Comparison of ENCODE assay signal across 13 cellular contexts in genomic region chr14:95979339-95980042, GRCh38. TPM values are rescaled to one million over a fixed set of nuclear protein-coding genes. Genes with fewer than 3 reads are reported as not detected.
A peak's percentile ranks its signal among the peaks of the same experiment; 100 is the strongest.
DNase-seq lines count a peak whose midpoint lies in the region; ATAC-seq and TF ChIP-seq lines count a peak whose summit lies in the region.
"Had no signal": no experiment of that assay in that cellular context is flagged by ENCODE, and none has a peak within 500 bp of the region (broad histone marks: within the 10 kb centered on the region; RNA-seq: fewer than 3 reads in every experiment).

No MANE protein-coding gene starts in this region.

- WGBS in neuronal stem cell (ENCODE audit: extremely low coverage in 2 of 2, insufficient read length in 2 of 2, insufficient replicate concordance in 1 of 2), 2 donors, result no CpG with 5 or more reads among the region's 7 CpGs

- TF ChIP-seq CTCF in NB4 (IDR thresholded peaks at IDR 0.05; ENCODE audit: low read depth, low read length) (peak; percentile 27), parathyroid adenoma (IDR thresholded peaks at IDR 0.05) (peak; percentile 29)
- no peak for TF ChIP-seq CTCF in CD8-positive, alpha-beta T cell (IDR thresholded peaks at IDR 0.05)

- H3K27me3 Mint-ChIP-seq in CD8-positive, alpha-beta T cell (ENCODE audit: low read depth), result peaks cover 34% of the 10 kb centered on the region

- H3K18ac ChIP-seq in neuronal stem cell (ENCODE audit: low read length), result no peak overlapping the region

- no peaks in the 10 kb centered on the region for H3K4me1 Mint-ChIP-seq in CD8-positive, alpha-beta T cell (ENCODE audit: low read depth)
- H3K4me1 Mint-ChIP-seq: nephron; stimulated activated effector memory CD8-positive, alpha-beta T cell treated with anti-CD3 and anti-CD28 coated beads, Interleukin-12 subunit alpha, Interleukin-12 subunit beta, amount 100 ng/mL, for 72 hours had no signal

- no peak overlapping the region for H3K4me2 ChIP-seq in parathyroid adenoma (ENCODE audit: low read length)
- no peak overlapping the region for H3K4me2 ChIP-seq in neuronal stem cell (ENCODE audit: insufficient read depth, low read length, poor library complexity, severe bottlenecking)

- H3K27me3 ChIP-seq in parathyroid adenoma (ENCODE audit: control insufficient read depth, insufficient read depth, low read length), result no peaks in the 10 kb centered on the region
- H3K27me3 ChIP-seq in neuronal stem cell (ENCODE audit: control insufficient read depth in 3 of 3, insufficient read depth in 3 of 3, low read depth in 1 of 3, low read length in 3 of 3), result peaks cover 0 to 6% (median 0%) of the 10 kb centered on the region in 3 experiments
- H3K27me3 ChIP-seq in CD8-positive, alpha-beta T cell (ENCODE audit: insufficient read depth, low read length), result no peaks in the 10 kb centered on the region

- H3K36me3 ChIP-seq in parathyroid adenoma (ENCODE audit: control insufficient read depth, insufficient read depth, low read length) (no peaks in the 10 kb centered on the region), neuronal stem cell (replicated peaks in 1 of 2; ENCODE audit: control insufficient read depth in 2 of 2, insufficient read depth in 2 of 2, low read length in 2 of 2) (no peaks in the 10 kb centered on the region)
- H3K36me3 ChIP-seq in CD8-positive, alpha-beta T cell (ENCODE audit: insufficient read depth, low read length), result no peaks in the 10 kb centered on the region

- POLR2A ChIA-PET in CD8-positive, alpha-beta T cell (lab: Charles Lee), result no interaction called here

- H3K4ac ChIP-seq in neuronal stem cell (ENCODE audit: low read length), result no peak overlapping the region

- no peaks in the 10 kb centered on the region for H3K4me1 ChIP-seq in parathyroid adenoma
- H3K4me1 ChIP-seq in neuronal stem cell (ENCODE audit: control insufficient read depth in 2 of 2, insufficient read depth in 1 of 2, low read depth in 1 of 2, low read length in 2 of 2), result peaks cover 5 to 7% of the 10 kb centered on the region in 2 donors
- H3K4me1 ChIP-seq in CD8-positive, alpha-beta T cell (ENCODE audit: insufficient read depth, low read length), result no peaks in the 10 kb centered on the region

- no peak overlapping the region for H3K4me3 Mint-ChIP-seq in CD8-positive, alpha-beta T cell
- H3K4me3 Mint-ChIP-seq: nephron; stimulated activated effector memory CD8-positive, alpha-beta T cell treated with anti-CD3 and anti-CD28 coated beads, Interleukin-12 subunit alpha, Interleukin-12 subunit beta, amount 100 ng/mL, for 72 hours; T-helper 2 cell treated with Interferon-gamma antibody and Interleukin-4, amounts not matched to agents 5 μg/mL and 100 μg/mL, for 36 hours had no signal

- no peak overlapping the region for H3K9ac ChIP-seq in parathyroid adenoma
- no peak overlapping the region for H3K9ac ChIP-seq in neuronal stem cell (ENCODE audit: low read depth, low read length, poor library complexity)

- H3K79me2 ChIP-seq in parathyroid adenoma, result no peaks in the 10 kb centered on the region

- H2BK12ac ChIP-seq in neuronal stem cell (ENCODE audit: low read length), result no peak overlapping the region

- H2BK5ac ChIP-seq in neuronal stem cell (ENCODE audit: low read length), result no peak overlapping the region

- no peak overlapping the region for H2AK5ac ChIP-seq in neuronal stem cell (ENCODE audit: low read depth, low read length)

- intact Hi-C loops in CD8-positive, alpha-beta T cell (cut with DNase I, micrococcal nuclease), result no loop called here

- no peak for ATAC-seq in CD8-positive, alpha-beta T cell
- ATAC-seq in HG03342 (IDR thresholded peaks at IDR 0.05; ENCODE audit: unreplicated experiment), result no peak
- ATAC-seq: stimulated activated effector memory CD8-positive, alpha-beta T cell treated with anti-CD3 and anti-CD28 coated beads, Interleukin-12 subunit alpha, Interleukin-12 subunit beta, amount 100 ng/mL, for 72 hours had no signal

- no peaks in the 10 kb centered on the region for H3K9me3 Mint-ChIP-seq in CD8-positive, alpha-beta T cell
- H3K9me3 Mint-ChIP-seq: nephron; stimulated activated effector memory CD8-positive, alpha-beta T cell treated with anti-CD3 and anti-CD28 coated beads, Interleukin-12 subunit alpha, Interleukin-12 subunit beta, amount 100 ng/mL, for 72 hours; T-helper 2 cell treated with Interferon-gamma antibody and Interleukin-4, amounts not matched to agents 5 μg/mL and 100 μg/mL, for 36 hours had no signal

- DNase-seq in NCI-H2107 treated with DMSO at 0.1 percent for 48 hours (lab: John Stamatoyannopoulos, UW; ENCODE audit: unreplicated experiment) (peak; percentile 12), NCI-H2107 (lab: John Stamatoyannopoulos, UW) (no peak), NB4 (ENCODE audit: low read depth) (no peak), cerebellum (ENCODE audit: low spot score) (peak; percentile 10), neuronal stem cell (ENCODE audit: low spot score) (no peak)
- DNase-seq in CD8-positive, alpha-beta T cell, result no peak
- DNase-seq: activated T-cell treated with anti-CD3 and anti-CD28 coated beads for 4 hours, kidney glomerular epithelial cell had no signal

- H2BK120ac ChIP-seq in neuronal stem cell (ENCODE audit: low read depth, low read length), result no peak overlapping the region

- H3K27ac Mint-ChIP-seq in CD8-positive, alpha-beta T cell, result no peak overlapping the region
- H3K27ac Mint-ChIP-seq: nephron; stimulated activated effector memory CD8-positive, alpha-beta T cell treated with anti-CD3 and anti-CD28 coated beads, Interleukin-12 subunit alpha, Interleukin-12 subunit beta, amount 100 ng/mL, for 72 hours; T-helper 2 cell treated with Interferon-gamma antibody and Interleukin-4, amounts not matched to agents 5 μg/mL and 100 μg/mL, for 36 hours had no signal

- no peak overlapping the region for H4K8ac ChIP-seq in neuronal stem cell (ENCODE audit: low read depth, low read length)

- no peak for TF ChIP-seq POLR2A in NB4 (IDR thresholded peaks at IDR 0.05; ENCODE audit: extremely low read depth, insufficient read length)

- H3K27ac ChIP-seq in parathyroid adenoma (no peak overlapping the region), neuronal stem cell (replicated peaks; ENCODE audit: low read length) (no peak overlapping the region)
- H3K27ac ChIP-seq in CD8-positive, alpha-beta T cell (ENCODE audit: low read depth, low read length), result no peak overlapping the region

- no peak overlapping the region for H3K23ac ChIP-seq in neuronal stem cell (ENCODE audit: low read depth, low read length, poor library complexity)

- H3K79me1 ChIP-seq in neuronal stem cell (ENCODE audit: low read depth, low read length), result no peaks in the 10 kb centered on the region

- H2BK15ac ChIP-seq in neuronal stem cell (ENCODE audit: low read length), result no peak overlapping the region

- H4K91ac ChIP-seq in neuronal stem cell (ENCODE audit: low read depth, low read length, poor library complexity), result no peak overlapping the region

- no peaks in the 10 kb centered on the region for H3K36me3 Mint-ChIP-seq in CD8-positive, alpha-beta T cell
- H3K36me3 Mint-ChIP-seq: stimulated activated effector memory CD8-positive, alpha-beta T cell treated with anti-CD3 and anti-CD28 coated beads, Interleukin-12 subunit alpha, Interleukin-12 subunit beta, amount 100 ng/mL, for 72 hours had no signal

- CTCF ChIA-PET in CD8-positive, alpha-beta T cell (lab: Charles Lee), result interaction anchor here (1.5 kb wide), 1 partner anchor 15 kb away, joined by 4 read pairs; no protein-coding TSS in a partner anchor

- H3K4me3 ChIP-seq in NB4 (ENCODE audit: low read depth, low read length) (no peak overlapping the region), parathyroid adenoma (ENCODE audit: low read depth, low read length) (no peak overlapping the region), neuronal stem cell (ENCODE audit: low read length in 2 of 2) (no peak overlapping the region)
- no peak overlapping the region for H3K4me3 ChIP-seq in CD8-positive, alpha-beta T cell (ENCODE audit: low read depth, low read length)

- no peak overlapping the region for H3K14ac ChIP-seq in neuronal stem cell (ENCODE audit: low read length)

- peak overlapping the region; percentile 35 for H2AFZ ChIP-seq in parathyroid adenoma
- no peak overlapping the region for H2AFZ ChIP-seq in neuronal stem cell (ENCODE audit: low read length)

- H3K9me3 ChIP-seq in parathyroid adenoma (ENCODE audit: control insufficient read depth, low read length), result no peaks in the 10 kb centered on the region
- H3K9me3 ChIP-seq in neuronal stem cell (replicated peaks in 1 of 2; ENCODE audit: control insufficient read depth in 2 of 2, insufficient read depth in 1 of 2, low read depth in 1 of 2, low read length in 2 of 2), result no peaks in the 10 kb centered on the region
- no peaks in the 10 kb centered on the region for H3K9me3 ChIP-seq in CD8-positive, alpha-beta T cell (ENCODE audit: low read length)

RNA-seq across cellular contexts. Expression of gene C14orf132, which starts 59.7 kb away (rescaled TPM):
- 91.6 TPM for total RNA-seq in cerebellum
- polyA plus RNA-seq in neuronal stem cell (2013, experiment 1 of 2), result 4.9 TPM
- 4.3 TPM for polyA plus RNA-seq in neuronal stem cell (2013, experiment 2 of 2)
- under 1 TPM; 0.58 to 0.62 TPM for total RNA-seq in CD8-positive, alpha-beta T cell

Comparison
In these comparisons a context has a peak if more than half of its experiments do, and no peak if none do; other contexts are left out.
1. DNase-seq: peak in NCI-H2107 treated with DMSO at 0.1 percent for 48 hours (single experiment) and cerebellum (single experiment); none in NCI-H2107 (single experiment), NB4 (single experiment), neuronal stem cell (single experiment) and CD8-positive, alpha-beta T cell (0 of 7).
2. RNA of gene C14orf132, which starts 59.7 kb away (total RNA-seq): 91.6 TPM in cerebellum (single experiment); 0.58 to 0.62 TPM in CD8-positive, alpha-beta T cell; every median in the first group is over 10 times any median in the second.